18 cellular contexts compared by ENCODE assay signal in genomic region chr10:8063935-8064334, GRCh38. TPM values are rescaled to one million over a fixed set of nuclear protein-coding genes. Genes with fewer than 3 reads are reported as not detected.
A peak's percentile ranks its signal among the peaks of the same experiment; 100 is the strongest.
DNase-seq lines count a peak whose midpoint lies in the region; ATAC-seq and TF ChIP-seq lines count a peak whose summit lies in the region.
"Had no signal": no experiment of that assay in that cellular context is flagged by ENCODE, and none has a peak within 500 bp of the region (broad histone marks: within the 10 kb centered on the region; RNA-seq: fewer than 3 reads in every experiment).

No MANE protein-coding gene starts in this region.

- peak overlapping the region; percentile 86 to 92 for H3K4me3 ChIP-seq in SK-N-SH (ENCODE audit: low read depth in 2 of 2, low read length in 1 of 2)
- peak overlapping the region; percentile 97 for H3K4me3 ChIP-seq in Loucy (ENCODE audit: low read length, poor library complexity, severe bottlenecking)
- H3K4me3 ChIP-seq in neural progenitor cell, result peak overlapping the region; percentile 36
- H3K4me3 ChIP-seq in heart right ventricle, result no peak overlapping the region
- H3K4me3 ChIP-seq: SJSA1, spleen had no signal

- POLR2A ChIA-PET in SK-N-SH (lab: Yijun Ruan, JAX), result interaction anchor here (0.7 to 1.4 kb wide), 5 partner anchors 8 to 53 kb away, joined by 3 to 10 read pairs (median 7); partner anchors contain the start of gene GATA3

- H3K36me3 ChIP-seq in SK-N-SH (replicated peaks in 1 of 2; ENCODE audit: control insufficient read depth in 1 of 2, insufficient read depth in 2 of 2, low read length in 1 of 2), result peaks cover 73 to 74% of the 10 kb centered on the region in 2 experiments
- peaks cover 97% of the 10 kb centered on the region for H3K36me3 ChIP-seq in Loucy (ENCODE audit: insufficient read depth, low read length)
- no peaks in the 10 kb centered on the region for H3K36me3 ChIP-seq in neural progenitor cell
- H3K36me3 ChIP-seq in heart right ventricle, result peaks cover 0 to 25% (median 0%) of the 10 kb centered on the region in 9 donors
- H3K36me3 ChIP-seq: SJSA1 had no signal

- H3F3A ChIP-seq in SK-N-SH (replicated peaks; ENCODE audit: insufficient read depth), result peaks cover 55% of the 10 kb centered on the region
- peaks cover 20% of the 10 kb centered on the region for H3F3A ChIP-seq in Loucy (ENCODE audit: low read depth)
- peaks cover 57% of the 10 kb centered on the region for H3F3A ChIP-seq in neural progenitor cell (ENCODE audit: low read depth)

- 15% methylated on average over 13 of the region's 13 CpGs for WGBS in SK-N-SH (ENCODE audit: low lambda C conversion rate)
- 27 to 45% methylated on average over 13 of the region's 13 CpGs for WGBS in heart right ventricle, 2 donors

- H3K9me3 Mint-ChIP-seq in endothelial cell (ENCODE audit: unreplicated experiment) (no peaks in the 10 kb centered on the region), neural progenitor cell (no peaks in the 10 kb centered on the region)

- peaks cover 73% of the 10 kb centered on the region for H3K36me3 Mint-ChIP-seq in endothelial cell (ENCODE audit: low read depth, unreplicated experiment)
- H3K36me3 Mint-ChIP-seq in neural progenitor cell, result no peaks in the 10 kb centered on the region

- H3K4me3 Mint-ChIP-seq in endothelial cell (ENCODE audit: unreplicated experiment) (peak overlapping the region; percentile 79), neural progenitor cell (no peak overlapping the region)

- H3K27me3 ChIP-seq in SK-N-SH (ENCODE audit: insufficient read depth), result no peaks in the 10 kb centered on the region
- H3K27me3 ChIP-seq in Loucy (ENCODE audit: insufficient read depth, low read length, poor library complexity, severe bottlenecking), result peaks cover 3% of the 10 kb centered on the region
- H3K27me3 ChIP-seq in neural progenitor cell, result peaks cover 84% of the 10 kb centered on the region
- H3K27me3 ChIP-seq in heart right ventricle, result peaks cover 0 to 77% (median 52%) of the 10 kb centered on the region in 7 donors
- H3K27me3 ChIP-seq: SJSA1 had no signal

- H2AFZ ChIP-seq in SK-N-SH (ENCODE audit: low read depth) (no peak overlapping the region), Loucy (ENCODE audit: low read length) (no peak overlapping the region), neural progenitor cell (replicated peaks) (peak overlapping the region; percentile 57)

- no peak for TF ChIP-seq RAD21 in SK-N-SH (IDR thresholded peaks at IDR 0.05; ENCODE audit: low read length)

- H3K27me3 Mint-ChIP-seq in endothelial cell (ENCODE audit: unreplicated experiment) (peaks cover 21% of the 10 kb centered on the region), neural progenitor cell (ENCODE audit: insufficient read depth, low read depth) (peaks cover 60% of the 10 kb centered on the region)

- H3K9ac ChIP-seq in SK-N-SH (peak overlapping the region; percentile 96), Loucy (ENCODE audit: low read depth, low read length, poor library complexity, severe bottlenecking) (peak overlapping the region; percentile 99), neural progenitor cell (no peak overlapping the region)

- peaks cover 81% of the 10 kb centered on the region for H3K4me1 Mint-ChIP-seq in endothelial cell (ENCODE audit: unreplicated experiment)
- peaks cover 41% of the 10 kb centered on the region for H3K4me1 Mint-ChIP-seq in neural progenitor cell

- DNase-seq in SK-N-SH, result no peak
- DNase-seq in endothelial cell (ENCODE audit: low spot score), result no peak
- no peak for DNase-seq in neural progenitor cell (ENCODE audit: low spot score)
- no peak for DNase-seq in DMS153 (lab: John Stamatoyannopoulos, UW)
- DNase-seq in NCI-H1694 (lab: John Stamatoyannopoulos, UW), result no peak
- DNase-seq in heart right ventricle, result no peak
- DNase-seq: C1 segment of cervical spinal cord, cerebellar nuclear complex, EL, islet precursor cell, Kasumi-1, NCI-H1417 treated with DMSO at 0.1 percent for 48 hours, NCI-H446, spleen had no signal

- H3K4me2 ChIP-seq in SK-N-SH (peak overlapping the region; percentile 98), Loucy (ENCODE audit: low read depth, low read length, poor library complexity, severe bottlenecking) (peak overlapping the region; percentile 85), neural progenitor cell (peak overlapping the region; percentile 74)

- TF ChIP-seq CTCF in SK-N-SH (IDR thresholded peaks at IDR 0.05), result no peak
- no peak for TF ChIP-seq CTCF in Loucy (conservative IDR thresholded peaks at IDR 0.05; ENCODE audit: low read length)
- no peak for TF ChIP-seq CTCF in endothelial cell (IDR thresholded peaks at IDR 0.05; ENCODE audit: unreplicated experiment)
- no peak for TF ChIP-seq CTCF in neural progenitor cell (IDR thresholded peaks at IDR 0.05)
- no peak for TF ChIP-seq CTCF in heart right ventricle (IDR thresholded peaks at IDR 0.05)

- H3K79me2 ChIP-seq in SK-N-SH (ENCODE audit: insufficient read depth) (peaks cover 100% of the 10 kb centered on the region), Loucy (ENCODE audit: insufficient read depth, low read length) (peaks cover 100% of the 10 kb centered on the region), neural progenitor cell (ENCODE audit: low read depth) (no peaks in the 10 kb centered on the region)

- no peaks in the 10 kb centered on the region for H3K9me2 ChIP-seq in SK-N-SH
- H3K9me2 ChIP-seq in Loucy (replicated peaks; ENCODE audit: low read depth, low read length), result no peaks in the 10 kb centered on the region

- H3K27ac ChIP-seq in SK-N-SH (ENCODE audit: low read depth in 2 of 2, low read length in 1 of 2) (peak overlapping the region; percentile 96 to 98), neural progenitor cell (no peak overlapping the region), heart right ventricle (peak overlapping the region in 1 of 10 donors; percentile 36)
- H3K27ac ChIP-seq: 22Rv1, SJSA1 had no signal

- intact Hi-C loops in heart right ventricle (cut with DNase I), result loop anchor here in 1 of 10 donors (10.0 kb wide), 1 partner anchor 311 kb away; no protein-coding TSS in a partner anchor

- CTCF ChIA-PET in SK-N-SH (lab: Yijun Ruan, JAX), result interaction anchor here (1.1 to 1.6 kb wide), 6 partner anchors 10 to 577 kb away, joined by 3 to 6 read pairs (median 4); partner anchors contain the start of gene GATA3

- H4K20me1 ChIP-seq in SK-N-SH (ENCODE audit: insufficient read depth), result peaks cover 23% of the 10 kb centered on the region; the same call in 1 of the 2 replicates
- peaks cover 95% of the 10 kb centered on the region for H4K20me1 ChIP-seq in Loucy (ENCODE audit: insufficient read depth, low read length, poor library complexity, severe bottlenecking)
- H4K20me1 ChIP-seq in neural progenitor cell (ENCODE audit: low read depth), result peaks cover 37% of the 10 kb centered on the region

- ATAC-seq in SK-N-SH treated with all-trans-retinoic acid at 6 μM for 48 hours, result no peak
- no peak for ATAC-seq in heart right ventricle

- no peak for TF ChIP-seq EP300 in SK-N-SH (IDR thresholded peaks at IDR 0.05; ENCODE audit: borderline replicate concordance in 1 of 2, low read depth in 1 of 2, low read length in 1 of 2)

- H3K27ac Mint-ChIP-seq in endothelial cell (ENCODE audit: unreplicated experiment) (peak overlapping the region; percentile 96), neural progenitor cell (no peak overlapping the region)

- H3K9me3 ChIP-seq in SK-N-SH (no peaks in the 10 kb centered on the region), Loucy (ENCODE audit: insufficient read depth, low read depth, low read length) (no peaks in the 10 kb centered on the region), neural progenitor cell (ENCODE audit: low read depth) (no peaks in the 10 kb centered on the region), heart right ventricle (no peaks in the 10 kb centered on the region)
- H3K9me3 ChIP-seq: SJSA1, spleen had no signal

- H3K4me1 ChIP-seq in SK-N-SH (ENCODE audit: control insufficient read depth in 1 of 2, insufficient read depth in 2 of 2, low read depth in 1 of 2, low read length in 1 of 2), result peaks cover 37 to 70% of the 10 kb centered on the region in 2 experiments
- H3K4me1 ChIP-seq in Loucy (ENCODE audit: insufficient read depth, low read length, poor library complexity, severe bottlenecking), result peaks cover 70% of the 10 kb centered on the region
- H3K4me1 ChIP-seq in neural progenitor cell, result peaks cover 58% of the 10 kb centered on the region
- H3K4me1 ChIP-seq in heart right ventricle, result peaks cover 0 to 54% (median 27%) of the 10 kb centered on the region in 9 donors

TF ChIP-seq in SK-N-SH, 30 proteins besides CTCF, POLR2A, EP300 and RAD21 (continues in another document):
- TF ChIP-seq SMC3 (IDR thresholded peaks at IDR 0.05; ENCODE audit: low read depth, low read length) (no peak), SIN3A (IDR thresholded peaks at IDR 0.05; ENCODE audit: borderline replicate concordance, low read depth, low read length) (0 out of 2 replicates have a peak, but pooled peaks have one; percentile 7), IRF3 (IDR thresholded peaks at IDR 0.05; ENCODE audit: low read depth, low read length) (no peak)

TF ChIP-seq in SK-N-SH treated with all-trans-retinoic acid at 6 μM for 48 hours, 23 proteins besides CTCF, POLR2A, EP300 and RAD21:
- TF ChIP-seq CSDC2 (CRISPR knock-in tag; IDR thresholded peaks at IDR 0.05), result no peak
- TF ChIP-seq ARNTL (CRISPR knock-in tag; IDR thresholded peaks at IDR 0.05; ENCODE audit: borderline replicate concordance, low read depth), result no peak
- TF ChIP-seq CSRNP3 (CRISPR knock-in tag; IDR thresholded peaks at IDR 0.05), result no peak
- TF ChIP-seq ISL1 (CRISPR knock-in tag; IDR thresholded peaks at IDR 0.05), result no peak
- no peak for TF ChIP-seq OSR1 (CRISPR knock-in tag; IDR thresholded peaks at IDR 0.05)
- TF ChIP-seq TOX (CRISPR knock-in tag; IDR thresholded peaks at IDR 0.05; ENCODE audit: borderline replicate concordance), result no peak
- no peak for TF ChIP-seq ESRRG (CRISPR knock-in tag; IDR thresholded peaks at IDR 0.05)

RNA-seq across cellular contexts. Expression of gene GATA3, which starts 9.4 kb away (rescaled TPM):
- polyA plus RNA-seq in SK-N-SH (2012; rRNA removed) (5.1 and 14.3 TPM in 2 replicates), heart right ventricle (1 to 10 TPM; 1.2 TPM)
- polyA plus RNA-seq in SK-N-SH (2012; cell fraction: cytosol; rRNA removed), result 13.1 and 16.2 TPM in 2 replicates
- 24.8 and 29.4 TPM in 2 replicates for polyA plus RNA-seq in SK-N-SH (2012; cell fraction: nucleus; rRNA removed)
- total RNA-seq in endothelial cell (ENCODE audit: unreplicated experiment) (70.9 TPM), neural progenitor cell (ENCODE audit: low replicate concordance) (0.09 TPM in 1 of 2 replicates, not detected in the other), heart right ventricle (1 to 10 TPM; 1.1 to 3.2 (median 1.5) TPM)
- total RNA-seq: SJSA1 had no signal

Comparison
In these comparisons a context has a peak if more than half of its experiments do, and no peak if none do; other contexts are left out.
1. H3K4me3 ChIP-seq: peak in SK-N-SH (2 of 2), Loucy (single experiment) and neural progenitor cell (single experiment); none in heart right ventricle (0 of 10).
2. RNA of gene GATA3, which starts 9.4 kb away (total RNA-seq): 70.9 TPM in endothelial cell (single experiment); 1.1 to 3.2 TPM in heart right ventricle and 0.09 TPM in neural progenitor cell; every median in the first group is over 10 times any median in the second.
3. Peak in every context shown above with its lines, with median percentiles within 50 percentile points of each other: H3K4me2 ChIP-seq.